ENCODE assay signal across 1 cellular context in genomic region chr11:61841636-61842332, GRCh38.
TF ChIP-seq lines count a peak whose summit lies in the region.

No MANE protein-coding gene starts in this region.

TF ChIP-seq in K562, 482 proteins besides CTCF, POLR2A, EP300 and RAD21 (continued from another document and continues in another):
- TF ChIP-seq POLR2AphosphoS5 (IDR thresholded peaks at IDR 0.05; ENCODE audit: control insufficient read depth, insufficient read depth, low read depth, low read length) (peak; percentile 91; the same call in 1 of the 2 replicates), GABPB2 (CRISPR knock-in tag; conservative IDR thresholded peaks at IDR 0.05) (no peak), SIX5 (IDR thresholded peaks at IDR 0.05; ENCODE audit: borderline replicate concordance in 1 of 2, insufficient read depth in 1 of 2, low read depth in 1 of 2, low read length in 2 of 2) (no peak), KLF6 (CRISPR knock-in tag; IDR thresholded peaks at IDR 0.05; ENCODE audit: borderline replicate concordance) (peak; percentile 13; the same call in 1 of the 2 replicates), ZNF507 (tag; conservative IDR thresholded peaks at IDR 0.05) (no peak), MED1 (CRISPR knock-in tag; IDR thresholded peaks at IDR 0.05; ENCODE audit: borderline replicate concordance) (no peak), SP1 (CRISPR knock-in tag; IDR thresholded peaks at IDR 0.05) (no peak), EZH2 (IDR thresholded peaks at IDR 0.05; ENCODE audit: borderline replicate concordance, low read depth, low read length) (no peak), ZNF586 (CRISPR knock-in tag; conservative IDR thresholded peaks at IDR 0.05) (no peak), ZEB2 (IDR thresholded peaks at IDR 0.05) (peak; percentile 61; the same call in 1 of the 2 replicates), POLR3A (IDR thresholded peaks at IDR 0.05; ENCODE audit: borderline replicate concordance, extremely low read depth, insufficient read depth, insufficient read length) (no peak), NFXL1 (CRISPR knock-in tag; IDR thresholded peaks at IDR 0.05) (no peak), ZNF740 (CRISPR knock-in tag; IDR thresholded peaks at IDR 0.05) (no peak), ZNF740 (tag; IDR thresholded peaks at IDR 0.05) (0 out of 4 replicates have a peak, but pooled peaks of 1 of the 2 experiments have one; percentile 14), TEAD1 (CRISPR knock-in tag; IDR thresholded peaks at IDR 0.05) (peak in 1 of 2 experiments; percentile 83; a peak in 2 of 4 replicates), CEBPB (tag; IDR thresholded peaks at IDR 0.05) (no peak), ZNF121 (CRISPR knock-in tag; conservative IDR thresholded peaks at IDR 0.05) (0 out of 2 replicates have a peak, but pooled peaks have one; percentile 1), TFAM (CRISPR knock-in tag; conservative IDR thresholded peaks at IDR 0.05) (no peak), SMAD1 (IDR thresholded peaks at IDR 0.05; ENCODE audit: low read depth, low read length, partially characterized antibody) (peak; percentile 72), TSC22D4 (tag; IDR thresholded peaks at IDR 0.05) (no peak), ZNF354B (CRISPR knock-in tag; IDR thresholded peaks at IDR 0.05) (no peak), CHD4 (IDR thresholded peaks at IDR 0.05; ENCODE audit: insufficient read depth, insufficient replicate concordance, low read depth, low read length, poor library complexity, severe bottlenecking) (peak; percentile 23), ARNT (IDR thresholded peaks at IDR 0.05) (peak; percentile 83 to 88; a peak in 3 of 4 replicates), MEIS2 (IDR thresholded peaks at IDR 0.05; ENCODE audit: partially characterized antibody) (peak; percentile 82), FOXO4 (CRISPR knock-in tag; IDR thresholded peaks at IDR 0.05) (no peak), POLR2B (IDR thresholded peaks at IDR 0.05; ENCODE audit: low read depth, partially characterized antibody) (no peak), ZNF696 (CRISPR knock-in tag; conservative IDR thresholded peaks at IDR 0.05) (no peak), U2AF2 (optimal IDR thresholded peaks at IDR 0.05; ENCODE audit: low read depth, low read length) (no peak), RREB1 (CRISPR knock-in tag; IDR thresholded peaks at IDR 0.05) (no peak), ESRRB (CRISPR knock-in tag; IDR thresholded peaks at IDR 0.05; ENCODE audit: borderline replicate concordance) (no peak), SMAD3 (CRISPR knock-in tag; conservative IDR thresholded peaks at IDR 0.05) (no peak; the same call in 1 of the 2 replicates), ZNF785 (CRISPR knock-in tag; IDR thresholded peaks at IDR 0.05) (no peak), MECOM (CRISPR knock-in tag; IDR thresholded peaks at IDR 0.05) (peak; percentile 85; the same call in 1 of the 2 replicates), UBTF (IDR thresholded peaks at IDR 0.05; ENCODE audit: borderline replicate concordance in 1 of 2, low read depth in 2 of 2, low read length in 2 of 2) (peak in 1 of 2 experiments; percentile 74; a peak in 1 of 4 replicates), RFX7 (CRISPR knock-in tag; IDR thresholded peaks at IDR 0.05) (no peak), ZFPM2 (CRISPR knock-in tag; IDR thresholded peaks at IDR 0.05) (no peak), ZNF592 (IDR thresholded peaks at IDR 0.05) (peak; percentile 99), PRMT5 (CRISPR knock-in tag; IDR thresholded peaks at IDR 0.05) (no peak), ETV5 (CRISPR knock-in tag; IDR thresholded peaks at IDR 0.05; ENCODE audit: low read depth) (peak; percentile 87)
- TF ChIP-seq, protein P1, sequence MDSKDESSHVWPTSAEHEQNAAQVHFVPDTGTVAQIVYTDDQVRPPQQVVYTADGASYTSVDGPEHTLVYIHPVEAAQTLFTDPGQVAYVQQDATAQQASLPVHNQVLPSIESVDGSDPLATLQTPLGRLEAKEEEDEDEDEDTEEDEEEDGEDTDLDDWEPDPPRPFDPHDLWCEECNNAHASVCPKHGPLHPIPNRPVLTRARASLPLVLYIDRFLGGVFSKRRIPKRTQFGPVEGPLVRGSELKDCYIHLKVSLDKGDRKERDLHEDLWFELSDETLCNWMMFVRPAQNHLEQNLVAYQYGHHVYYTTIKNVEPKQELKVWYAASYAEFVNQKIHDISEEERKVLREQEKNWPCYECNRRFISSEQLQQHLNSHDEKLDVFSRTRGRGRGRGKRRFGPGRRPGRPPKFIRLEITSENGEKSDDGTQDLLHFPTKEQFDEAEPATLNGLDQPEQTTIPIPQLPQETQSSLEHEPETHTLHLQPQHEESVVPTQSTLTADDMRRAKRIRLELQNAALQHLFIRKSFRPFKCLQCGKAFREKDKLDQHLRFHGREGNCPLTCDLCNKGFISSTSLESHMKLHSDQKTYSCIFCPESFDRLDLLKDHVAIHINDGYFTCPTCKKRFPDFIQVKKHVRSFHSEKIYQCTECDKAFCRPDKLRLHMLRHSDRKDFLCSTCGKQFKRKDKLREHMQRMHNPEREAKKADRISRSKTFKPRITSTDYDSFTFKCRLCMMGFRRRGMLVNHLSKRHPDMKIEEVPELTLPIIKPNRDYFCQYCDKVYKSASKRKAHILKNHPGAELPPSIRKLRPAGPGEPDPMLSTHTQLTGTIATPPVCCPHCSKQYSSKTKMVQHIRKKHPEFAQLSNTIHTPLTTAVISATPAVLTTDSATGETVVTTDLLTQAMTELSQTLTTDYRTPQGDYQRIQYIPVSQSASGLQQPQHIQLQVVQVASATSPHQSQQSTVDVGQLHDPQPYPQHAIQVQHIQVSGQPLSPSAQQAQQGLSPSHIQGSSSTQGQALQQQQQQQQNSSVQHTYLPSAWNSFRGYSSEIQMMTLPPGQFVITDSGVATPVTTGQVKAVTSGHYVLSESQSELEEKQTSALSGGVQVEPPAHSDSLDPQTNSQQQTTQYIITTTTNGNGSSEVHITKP (IDR thresholded peaks at IDR 0.05; ENCODE audit: partially characterized antibody): peak; percentile 84
- TF ChIP-seq, protein P2, sequence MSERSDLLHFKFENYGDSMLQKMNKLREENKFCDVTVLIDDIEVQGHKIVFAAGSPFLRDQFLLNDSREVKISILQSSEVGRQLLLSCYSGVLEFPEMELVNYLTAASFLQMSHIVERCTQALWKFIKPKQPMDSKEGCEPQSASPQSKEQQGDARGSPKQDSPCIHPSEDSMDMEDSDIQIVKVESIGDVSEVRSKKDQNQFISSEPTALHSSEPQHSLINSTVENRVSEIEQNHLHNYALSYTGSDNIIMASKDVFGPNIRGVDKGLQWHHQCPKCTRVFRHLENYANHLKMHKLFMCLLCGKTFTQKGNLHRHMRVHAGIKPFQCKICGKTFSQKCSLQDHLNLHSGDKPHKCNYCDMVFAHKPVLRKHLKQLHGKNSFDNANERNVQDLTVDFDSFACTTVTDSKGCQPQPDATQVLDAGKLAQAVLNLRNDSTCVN (CRISPR knock-in tag; IDR thresholded peaks at IDR 0.05): no peak
- TF ChIP-seq, protein P3, sequence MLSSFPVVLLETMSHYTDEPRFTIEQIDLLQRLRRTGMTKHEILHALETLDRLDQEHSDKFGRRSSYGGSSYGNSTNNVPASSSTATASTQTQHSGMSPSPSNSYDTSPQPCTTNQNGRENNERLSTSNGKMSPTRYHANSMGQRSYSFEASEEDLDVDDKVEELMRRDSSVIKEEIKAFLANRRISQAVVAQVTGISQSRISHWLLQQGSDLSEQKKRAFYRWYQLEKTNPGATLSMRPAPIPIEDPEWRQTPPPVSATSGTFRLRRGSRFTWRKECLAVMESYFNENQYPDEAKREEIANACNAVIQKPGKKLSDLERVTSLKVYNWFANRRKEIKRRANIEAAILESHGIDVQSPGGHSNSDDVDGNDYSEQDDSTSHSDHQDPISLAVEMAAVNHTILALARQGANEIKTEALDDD (IDR thresholded peaks at IDR 0.05): peak; percentile 83
